ENCODE assay signal across 1 cellular context in genomic region chr22:40950888-40951794, GRCh38.
TF ChIP-seq lines count a peak whose summit lies in the region.

RBX1 (plus strand) TSS chr22:40951378; CDS start chr22:40951399, 21 bp downstream.

TF ChIP-seq in HepG2, 621 proteins besides CTCF, POLR2A, EP300 and RAD21 (continued from another document and continues in another):
- TF ChIP-seq ZNF816 (CRISPR knock-in tag; IDR thresholded peaks at IDR 0.05; ENCODE audit: borderline replicate concordance), result no peak
- no peak for TF ChIP-seq NCOR1 (IDR thresholded peaks at IDR 0.05; ENCODE audit: borderline replicate concordance, low read length)
- TF ChIP-seq ZNF788 (CRISPR knock-in tag; IDR thresholded peaks at IDR 0.05; ENCODE audit: borderline replicate concordance), result peak; percentile 44; the same call in 1 of the 2 replicates
- peak; percentile 76; the same call in 1 of the 2 replicates for TF ChIP-seq CCDC6 (CRISPR knock-in tag; IDR thresholded peaks at IDR 0.05)
- TF ChIP-seq ZNF891 (CRISPR knock-in tag; IDR thresholded peaks at IDR 0.05), result no peak
- TF ChIP-seq ZNF768 (CRISPR knock-in tag; IDR thresholded peaks at IDR 0.05), result no peak
- no peak for TF ChIP-seq ZBTB20 (CRISPR knock-in tag; IDR thresholded peaks at IDR 0.05; ENCODE audit: borderline replicate concordance, low read depth)
- no peak for TF ChIP-seq SMARCC2 (IDR thresholded peaks at IDR 0.05)
- TF ChIP-seq HCFC1 (IDR thresholded peaks at IDR 0.05; ENCODE audit: low read depth, low read length), result peak; percentile 46; the same call in 1 of the 2 replicates
- no peak for TF ChIP-seq ZBTB43 (CRISPR knock-in tag; conservative IDR thresholded peaks at IDR 0.05)
- no peak for TF ChIP-seq ISL2 (CRISPR knock-in tag; IDR thresholded peaks at IDR 0.05)
- no peak for TF ChIP-seq POGK (CRISPR knock-in tag; conservative IDR thresholded peaks at IDR 0.05)
- peak; percentile 65 for TF ChIP-seq PHF20 (CRISPR knock-in tag; IDR thresholded peaks at IDR 0.05)
- peak; percentile 77 for TF ChIP-seq ATF1 (CRISPR knock-in tag; IDR thresholded peaks at IDR 0.05)
- TF ChIP-seq ATAD3A (CRISPR knock-in tag; IDR thresholded peaks at IDR 0.05), result no peak
- TF ChIP-seq RBFOX2 (IDR thresholded peaks at IDR 0.05; ENCODE audit: low read depth, low read length), result peak; percentile 88
- TF ChIP-seq ZNF572 (CRISPR knock-in tag; IDR thresholded peaks at IDR 0.05), result no peak
- TF ChIP-seq ZNF3 (CRISPR knock-in tag; IDR thresholded peaks at IDR 0.05), result no peak
- peak; percentile 59; the same call in 1 of the 2 replicates for TF ChIP-seq TFDP1 (CRISPR knock-in tag; IDR thresholded peaks at IDR 0.05; ENCODE audit: borderline replicate concordance)
- TF ChIP-seq PREB (CRISPR knock-in tag; IDR thresholded peaks at IDR 0.05), result no peak
- TF ChIP-seq ZNF607 (CRISPR knock-in tag; IDR thresholded peaks at IDR 0.05; ENCODE audit: borderline replicate concordance), result peak; percentile 37; the same call in 1 of the 2 replicates
- no peak; the same call in 1 of the 2 replicates for TF ChIP-seq PAXIP1 (CRISPR knock-in tag; conservative IDR thresholded peaks at IDR 0.05)
- TF ChIP-seq ATF7-NPFF (CRISPR knock-in tag; IDR thresholded peaks at IDR 0.05; ENCODE audit: low read depth), result no peak
- no peak for TF ChIP-seq GATA4 (IDR thresholded peaks at IDR 0.05; ENCODE audit: borderline replicate concordance, low read depth)
- peak; percentile 94 for TF ChIP-seq ZFX (CRISPR knock-in tag; IDR thresholded peaks at IDR 0.05; ENCODE audit: low read depth)
- TF ChIP-seq PRMT3 (CRISPR knock-in tag; IDR thresholded peaks at IDR 0.05; ENCODE audit: borderline replicate concordance, low read depth), result no peak
- no peak for TF ChIP-seq SRSF9 (IDR thresholded peaks at IDR 0.05; ENCODE audit: borderline replicate concordance, insufficient read depth, low read depth, low read length, poor library complexity, severe bottlenecking)
- TF ChIP-seq ZNF143 (CRISPR knock-in tag; IDR thresholded peaks at IDR 0.05), result no peak
- no peak; the same call in 1 of the 2 replicates for TF ChIP-seq RARG (CRISPR knock-in tag; IDR thresholded peaks at IDR 0.05; ENCODE audit: low read depth)
- peak; percentile 70; the same call in 1 of the 2 replicates for TF ChIP-seq TFE3 (CRISPR knock-in tag; IDR thresholded peaks at IDR 0.05)
- TF ChIP-seq SYNCRIP (IDR thresholded peaks at IDR 0.05; ENCODE audit: insufficient read depth, low read depth, low read length), result no peak
- peak; percentile 35 for TF ChIP-seq GABPA (IDR thresholded peaks at IDR 0.05; ENCODE audit: low read depth, low read length)
- TF ChIP-seq GABPA (CRISPR knock-in tag; IDR thresholded peaks at IDR 0.05; ENCODE audit: low read depth), result peak; percentile 85
- no peak for TF ChIP-seq DNMT3B (CRISPR knock-in tag; conservative IDR thresholded peaks at IDR 0.05)
- TF ChIP-seq NCOA2 (CRISPR knock-in tag; IDR thresholded peaks at IDR 0.05), result peak; percentile 15; the same call in 1 of the 2 replicates
- TF ChIP-seq FIP1L1 (IDR thresholded peaks at IDR 0.05; ENCODE audit: borderline replicate concordance, insufficient read depth, low read depth, low read length), result no peak
- TF ChIP-seq CHD4 (IDR thresholded peaks at IDR 0.05; ENCODE audit: borderline replicate concordance, low read length), result no peak
- no peak for TF ChIP-seq SMYD3 (CRISPR knock-in tag; IDR thresholded peaks at IDR 0.05)
- peak; percentile 37 for TF ChIP-seq XRCC5 (optimal IDR thresholded peaks at IDR 0.05; ENCODE audit: low read length)
- peak; percentile 73 for TF ChIP-seq HES4 (CRISPR knock-in tag; IDR thresholded peaks at IDR 0.05; ENCODE audit: borderline replicate concordance)
- TF ChIP-seq ZNF530 (CRISPR knock-in tag; IDR thresholded peaks at IDR 0.05; ENCODE audit: low read depth), result no peak
- TF ChIP-seq ZNF280D (CRISPR knock-in tag; IDR thresholded peaks at IDR 0.05), result no peak
- TF ChIP-seq ZNF234 (CRISPR knock-in tag; conservative IDR thresholded peaks at IDR 0.05), result no peak
- TF ChIP-seq ZNF749 (CRISPR knock-in tag; IDR thresholded peaks at IDR 0.05; ENCODE audit: borderline replicate concordance), result 0 out of 2 replicates have a peak, but pooled peaks have one; percentile 30
- no peak for TF ChIP-seq SOX6 (IDR thresholded peaks at IDR 0.05)
- TF ChIP-seq SOX6 (CRISPR knock-in tag; IDR thresholded peaks at IDR 0.05), result peak; percentile 57; the same call in 1 of the 2 replicates
- TF ChIP-seq AGO1 (IDR thresholded peaks at IDR 0.05; ENCODE audit: low read depth, low read length, poor library complexity, severe bottlenecking), result no peak
- peak; percentile 52; the same call in 1 of the 2 replicates for TF ChIP-seq MYPOP (CRISPR knock-in tag; IDR thresholded peaks at IDR 0.05)
- no peak for TF ChIP-seq PAF1 (CRISPR knock-in tag; IDR thresholded peaks at IDR 0.05)
- TF ChIP-seq PBX2 (CRISPR knock-in tag; IDR thresholded peaks at IDR 0.05), result peak; percentile 92
- no peak for TF ChIP-seq ZNF275 (CRISPR knock-in tag; IDR thresholded peaks at IDR 0.05; ENCODE audit: borderline replicate concordance)
